11 cellular contexts compared by ENCODE assay signal in genomic region chr13:104318121-104318520, GRCh38.
DNase-seq lines count a peak whose midpoint lies in the region; ATAC-seq and TF ChIP-seq lines count a peak whose summit lies in the region.
"Had no signal": no experiment of that assay in that cellular context is flagged by ENCODE, and none has a peak within 500 bp of the region (broad histone marks: within the 10 kb centered on the region; RNA-seq: fewer than 3 reads in every experiment).

No MANE protein-coding gene starts in this region.

- no peak overlapping the region for H3K4me3 Mint-ChIP-seq in activated CD4-positive, alpha-beta memory T cell treated with anti-CD3 and anti-CD28 coated beads for 36 hours

- H3K4me3 ChIP-seq in LNCaP clone FGC (ENCODE audit: low read depth, low read length) = no peak overlapping the region
- H3K4me3 ChIP-seq: gastroesophageal sphincter had no signal

- intact Hi-C loops in activated CD4-positive, alpha-beta memory T cell treated with anti-CD3 and anti-CD28 coated beads for 36 hours (cut with micrococcal nuclease) = no loop called here

- H3K27ac Mint-ChIP-seq in activated CD4-positive, alpha-beta memory T cell treated with anti-CD3 and anti-CD28 coated beads for 36 hours = no peak overlapping the region

- peak; percentile 87 for ATAC-seq in SK-N-SH treated with all-trans-retinoic acid at 6 μM for 48 hours
- ATAC-seq: gastroesophageal sphincter had no signal

- H3K4me1 Mint-ChIP-seq in activated CD4-positive, alpha-beta memory T cell treated with anti-CD3 and anti-CD28 coated beads for 36 hours (ENCODE audit: low read depth) = no peaks in the 10 kb centered on the region

- peaks cover 4% of the 10 kb centered on the region for H3K9me3 Mint-ChIP-seq in activated CD4-positive, alpha-beta memory T cell treated with anti-CD3 and anti-CD28 coated beads for 36 hours

- H3K27me3 Mint-ChIP-seq in activated CD4-positive, alpha-beta memory T cell treated with anti-CD3 and anti-CD28 coated beads for 36 hours = no peaks in the 10 kb centered on the region

- CTCF ChIA-PET in activated CD4-positive, alpha-beta memory T cell treated with anti-CD3 and anti-CD28 coated beads for 36 hours (lab: Charles Lee) = no interaction called here

- POLR2A ChIA-PET in activated CD4-positive, alpha-beta memory T cell treated with anti-CD3 and anti-CD28 coated beads for 36 hours (lab: Charles Lee) = no interaction called here

- TF ChIP-seq CTCF in LNCaP clone FGC (IDR thresholded peaks at IDR 0.05; ENCODE audit: control insufficient read depth, extremely low read depth, insufficient read depth) = peak; percentile 61

- H3K36me3 Mint-ChIP-seq in activated CD4-positive, alpha-beta memory T cell treated with anti-CD3 and anti-CD28 coated beads for 36 hours = no peaks in the 10 kb centered on the region

- DNase-seq in A172 (ENCODE audit: low spot score) = peak; percentile 34
- peak; percentile 49 for DNase-seq in LNCaP clone FGC (ENCODE audit: low read depth)
- DNase-seq in glomerular visceral epithelial cell (ENCODE audit: extremely low spot score) = peak; percentile 41
- DNase-seq in activated CD4-positive, alpha-beta memory T cell treated with anti-CD3 and anti-CD28 coated beads for 36 hours = no peak
- no peak for DNase-seq in NK-92 (lab: John Stamatoyannopoulos, UW; ENCODE audit: unreplicated experiment)
- DNase-seq in SW 1271 (lab: John Stamatoyannopoulos, UW) = no peak
- no peak for DNase-seq in UCSD-AML1 (lab: John Stamatoyannopoulos, UW; ENCODE audit: unreplicated experiment)
- DNase-seq: activated gamma-delta T cell treated with Interleukin-2 at 50 U/mL for 16 hours, occipital lobe had no signal

TF ChIP-seq in SK-N-SH treated with all-trans-retinoic acid at 6 μM for 48 hours, 23 proteins besides CTCF, POLR2A, EP300 and RAD21:
- peak; percentile 95 for TF ChIP-seq TSHZ2 (CRISPR knock-in tag; IDR thresholded peaks at IDR 0.05)
- TF ChIP-seq TCF4 (CRISPR knock-in tag; IDR thresholded peaks at IDR 0.05; ENCODE audit: borderline replicate concordance) = peak; percentile 94
- TF ChIP-seq, protein P1, sequence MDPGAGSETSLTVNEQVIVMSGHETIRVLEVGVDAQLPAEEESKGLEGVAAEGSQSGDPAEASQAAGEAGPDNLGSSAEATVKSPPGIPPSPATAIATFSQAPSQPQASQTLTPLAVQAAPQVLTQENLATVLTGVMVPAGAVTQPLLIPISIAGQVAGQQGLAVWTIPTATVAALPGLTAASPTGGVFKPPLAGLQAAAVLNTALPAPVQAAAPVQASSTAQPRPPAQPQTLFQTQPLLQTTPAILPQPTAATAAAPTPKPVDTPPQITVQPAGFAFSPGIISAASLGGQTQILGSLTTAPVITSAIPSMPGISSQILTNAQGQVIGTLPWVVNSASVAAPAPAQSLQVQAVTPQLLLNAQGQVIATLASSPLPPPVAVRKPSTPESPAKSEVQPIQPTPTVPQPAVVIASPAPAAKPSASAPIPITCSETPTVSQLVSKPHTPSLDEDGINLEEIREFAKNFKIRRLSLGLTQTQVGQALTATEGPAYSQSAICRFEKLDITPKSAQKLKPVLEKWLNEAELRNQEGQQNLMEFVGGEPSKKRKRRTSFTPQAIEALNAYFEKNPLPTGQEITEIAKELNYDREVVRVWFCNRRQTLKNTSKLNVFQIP (CRISPR knock-in tag; IDR thresholded peaks at IDR 0.05; ENCODE audit: borderline replicate concordance, low read depth) = peak; percentile 98
- TF ChIP-seq ZFP30 (CRISPR knock-in tag; IDR thresholded peaks at IDR 0.05) = no peak
- TF ChIP-seq ARNTL (CRISPR knock-in tag; IDR thresholded peaks at IDR 0.05; ENCODE audit: borderline replicate concordance, low read depth) = no peak
- no peak for TF ChIP-seq ZNF565 (CRISPR knock-in tag; conservative IDR thresholded peaks at IDR 0.05; ENCODE audit: low read depth)
- peak; percentile 99 for TF ChIP-seq ISL1 (CRISPR knock-in tag; IDR thresholded peaks at IDR 0.05)
- no peak for TF ChIP-seq BACH2 (CRISPR knock-in tag; IDR thresholded peaks at IDR 0.05; ENCODE audit: borderline replicate concordance)
- TF ChIP-seq CSRNP3 (CRISPR knock-in tag; IDR thresholded peaks at IDR 0.05) = peak; percentile 79
- TF ChIP-seq OSR1 (CRISPR knock-in tag; IDR thresholded peaks at IDR 0.05) = no peak
- TF ChIP-seq ZNF70 (CRISPR knock-in tag; IDR thresholded peaks at IDR 0.05) = no peak
- TF ChIP-seq, protein P2, sequence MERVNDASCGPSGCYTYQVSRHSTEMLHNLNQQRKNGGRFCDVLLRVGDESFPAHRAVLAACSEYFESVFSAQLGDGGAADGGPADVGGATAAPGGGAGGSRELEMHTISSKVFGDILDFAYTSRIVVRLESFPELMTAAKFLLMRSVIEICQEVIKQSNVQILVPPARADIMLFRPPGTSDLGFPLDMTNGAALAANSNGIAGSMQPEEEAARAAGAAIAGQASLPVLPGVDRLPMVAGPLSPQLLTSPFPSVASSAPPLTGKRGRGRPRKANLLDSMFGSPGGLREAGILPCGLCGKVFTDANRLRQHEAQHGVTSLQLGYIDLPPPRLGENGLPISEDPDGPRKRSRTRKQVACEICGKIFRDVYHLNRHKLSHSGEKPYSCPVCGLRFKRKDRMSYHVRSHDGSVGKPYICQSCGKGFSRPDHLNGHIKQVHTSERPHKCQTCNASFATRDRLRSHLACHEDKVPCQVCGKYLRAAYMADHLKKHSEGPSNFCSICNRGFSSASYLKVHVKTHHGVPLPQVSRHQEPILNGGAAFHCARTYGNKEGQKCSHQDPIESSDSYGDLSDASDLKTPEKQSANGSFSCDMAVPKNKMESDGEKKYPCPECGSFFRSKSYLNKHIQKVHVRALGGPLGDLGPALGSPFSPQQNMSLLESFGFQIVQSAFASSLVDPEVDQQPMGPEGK (CRISPR knock-in tag; IDR thresholded peaks at IDR 0.05; ENCODE audit: borderline replicate concordance) = peak; percentile 53; the same call in 1 of the 2 replicates
- no peak for TF ChIP-seq PPARA (CRISPR knock-in tag; IDR thresholded peaks at IDR 0.05; ENCODE audit: borderline replicate concordance)
- peak; percentile 78; the same call in 1 of the 2 replicates for TF ChIP-seq GLIS3 (CRISPR knock-in tag; IDR thresholded peaks at IDR 0.05)
- no peak for TF ChIP-seq CSDC2 (CRISPR knock-in tag; IDR thresholded peaks at IDR 0.05)
- TF ChIP-seq ESRRG (CRISPR knock-in tag; IDR thresholded peaks at IDR 0.05) = peak; percentile 76
- peak; percentile 76; the same call in 1 of the 2 replicates for TF ChIP-seq SNAI2 (CRISPR knock-in tag; IDR thresholded peaks at IDR 0.05)
- TF ChIP-seq ZNF8 (CRISPR knock-in tag; IDR thresholded peaks at IDR 0.05) = 0 out of 2 replicates have a peak, but pooled peaks have one; percentile 35
- TF ChIP-seq ZC3H10 (CRISPR knock-in tag; IDR thresholded peaks at IDR 0.05) = peak; percentile 87; the same call in 1 of the 2 replicates
- TF ChIP-seq, protein P3, sequence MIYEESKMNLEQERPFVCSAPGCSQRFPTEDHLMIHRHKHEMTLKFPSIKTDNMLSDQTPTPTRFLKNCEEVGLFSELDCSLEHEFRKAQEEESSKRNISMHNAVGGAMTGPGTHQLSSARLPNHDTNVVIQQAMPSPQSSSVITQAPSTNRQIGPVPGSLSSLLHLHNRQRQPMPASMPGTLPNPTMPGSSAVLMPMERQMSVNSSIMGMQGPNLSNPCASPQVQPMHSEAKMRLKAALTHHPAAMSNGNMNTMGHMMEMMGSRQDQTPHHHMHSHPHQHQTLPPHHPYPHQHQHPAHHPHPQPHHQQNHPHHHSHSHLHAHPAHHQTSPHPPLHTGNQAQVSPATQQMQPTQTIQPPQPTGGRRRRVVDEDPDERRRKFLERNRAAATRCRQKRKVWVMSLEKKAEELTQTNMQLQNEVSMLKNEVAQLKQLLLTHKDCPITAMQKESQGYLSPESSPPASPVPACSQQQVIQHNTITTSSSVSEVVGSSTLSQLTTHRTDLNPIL (CRISPR knock-in tag; IDR thresholded peaks at IDR 0.05; ENCODE audit: low read depth) = peak; percentile 78; the same call in 1 of the 2 replicates

Comparison
In these comparisons a context has a peak if more than half of its experiments do, and no peak if none do; other contexts are left out.
1. DNase-seq: peak in A172 (single experiment), LNCaP clone FGC (single experiment) and glomerular visceral epithelial cell (single experiment); none in activated CD4-positive, alpha-beta memory T cell treated with anti-CD3 and anti-CD28 coated beads for 36 hours (single experiment), NK-92 (single experiment), SW 1271 (0 of 2) and UCSD-AML1 (single experiment).